In genomic region chr1:166350490-166350889, GRCh38 we compare ENCODE assay signal across 30 cellular contexts.
DNase-seq lines count a peak whose midpoint lies in the region; ATAC-seq, FAIRE-seq and TF ChIP-seq lines count a peak whose summit lies in the region.
"Had no signal": no experiment of that assay in that cellular context is flagged by ENCODE, and none has a peak within 500 bp of the region (broad histone marks: within the 10 kb centered on the region; RNA-seq: fewer than 3 reads in every experiment).

No MANE protein-coding gene starts in this region.

- no peak for ATAC-seq in GM19452 (IDR thresholded peaks at IDR 0.05; ENCODE audit: unreplicated experiment)
- ATAC-seq: HepG2; PC-3; right lobe of liver; stimulated activated naive CD8-positive, alpha-beta T cell treated with anti-CD3 and anti-CD28 coated beads, Interleukin-15, Interleukin-2, amounts not matched to agents 100 U/mL and 50 U/mL, for 24 hours; T-helper 17 cell; upper lobe of right lung had no signal

- H3K27ac Mint-ChIP-seq in glutamatergic neuron (ENCODE audit: unreplicated experiment): peak overlapping the region; percentile 28
- H3K27ac Mint-ChIP-seq: activated CD4-positive, alpha-beta memory T cell treated with anti-CD3 and anti-CD28 coated beads, Interleukin-2, amount 10 ng/mL, durations not matched to agents 7 days and 5 days; activated naive CD4-positive, alpha-beta T cell treated with anti-CD3 and anti-CD28 coated beads, Interleukin-2, amount 10 ng/mL, durations not matched to agents 7 days and 5 days; activated T-helper 1 cell treated with anti-CD3 and anti-CD28 coated beads, Interleukin-12 subunit alpha, Interleukin-12 subunit beta, Interleukin-2, Interleukin-4 antibody, amounts not matched to agents 30 ng/mL and 10 ng/mL and 1 ng/mL, durations not matched to agents 14 hours and 24 hours and 36 hours; progenitor cell of endocrine pancreas; T-helper 17 cell had no signal

- DNase-seq in A673 (ENCODE audit: low spot score) (peak; percentile 4), Ammon's horn (ENCODE audit: low spot score) (peak; percentile 7), NCI-H526 (lab: John Stamatoyannopoulos, UW) (peak; percentile 70 to 94), glutamatergic neuron (peak; percentile 86), HuH-7.5 (ENCODE audit: low spot score) (no peak), HTR-8/SVneo (ENCODE audit: insufficient read length, low spot score) (no peak)
- DNase-seq: activated CD4-positive, alpha-beta memory T cell treated with anti-CD3 and anti-CD28 coated beads, Interleukin-2, amount 10 ng/mL, durations not matched to agents 7 days and 5 days; activated CD8-positive, alpha-beta memory T cell treated with anti-CD3 and anti-CD28 coated beads, Interleukin-2, amount 50 U/mL, for 4 hours; activated naive CD4-positive, alpha-beta T cell treated with anti-CD3 and anti-CD28 coated beads, Interleukin-2, amount 10 ng/mL, durations not matched to agents 7 days and 5 days; amniotic stem cell; Calu3; dorsolateral prefrontal cortex; foreskin fibroblast; kidney; PC-3; right lobe of liver; spleen; stimulated activated CD4-positive, alpha-beta T cell treated with anti-CD3 and anti-CD28 coated beads, Interleukin-2, amount 100 ng/mL, for 24 hours; stimulated activated naive CD8-positive, alpha-beta T cell treated with anti-CD3 and anti-CD28 coated beads, Interleukin-15, Interleukin-2, amounts not matched to agents 100 U/mL and 50 U/mL, for 24 hours; T-helper 17 cell; upper lobe of right lung had no signal

- H3K27me3 Mint-ChIP-seq in glutamatergic neuron (ENCODE audit: unreplicated experiment): no peaks in the 10 kb centered on the region
- H3K27me3 Mint-ChIP-seq: activated CD4-positive, alpha-beta memory T cell treated with anti-CD3 and anti-CD28 coated beads, Interleukin-2, amount 10 ng/mL, durations not matched to agents 7 days and 5 days; activated naive CD4-positive, alpha-beta T cell treated with anti-CD3 and anti-CD28 coated beads, Interleukin-2, amount 10 ng/mL, durations not matched to agents 7 days and 5 days; progenitor cell of endocrine pancreas had no signal

- H3K27ac ChIP-seq in A673 (ENCODE audit: low read depth, low read length, poor library complexity, severe bottlenecking): no peak overlapping the region
- H3K27ac ChIP-seq: dorsolateral prefrontal cortex, esophagus muscularis mucosa, neutrophil, right lobe of liver, SK-N-MC, spleen, upper lobe of right lung had no signal

- peaks cover 5% of the 10 kb centered on the region for H3K36me3 Mint-ChIP-seq in glutamatergic neuron (ENCODE audit: unreplicated experiment)
- H3K36me3 Mint-ChIP-seq: activated naive CD4-positive, alpha-beta T cell treated with anti-CD3 and anti-CD28 coated beads, Interleukin-2, amount 10 ng/mL, durations not matched to agents 7 days and 5 days; CD14-positive monocyte had no signal

- intact Hi-C loops in A673 (cut with micrococcal nuclease; ENCODE audit: unreplicated experiment): no loop called here

- H3K27me3 ChIP-seq in A673 (replicated peaks; ENCODE audit: insufficient read depth, low read depth, low read length, poor library complexity): no peaks in the 10 kb centered on the region
- H3K27me3 ChIP-seq: esophagus muscularis mucosa, neutrophil, right lobe of liver, spleen, upper lobe of right lung had no signal

- H3K4me1 ChIP-seq in A673 (ENCODE audit: insufficient read depth, low read length, poor library complexity, severe bottlenecking): no peaks in the 10 kb centered on the region
- H3K4me1 ChIP-seq: esophagus muscularis mucosa, spleen, upper lobe of right lung had no signal

- CTCF ChIA-PET in A673 (lab: Charles Lee): no interaction called here

- no TSS peak for BruUV-seq in A673 (replicated peaks; lab: Mats Ljungman, UMichigan)

- H3K9me3 ChIP-seq in A673 (ENCODE audit: low read depth, low read length, poor library complexity, severe bottlenecking): peaks cover 3% of the 10 kb centered on the region
- H3K9me3 ChIP-seq: neutrophil, right lobe of liver, upper lobe of right lung had no signal

- H3K9me3 Mint-ChIP-seq in glutamatergic neuron (ENCODE audit: unreplicated experiment): peaks cover 5% of the 10 kb centered on the region
- H3K9me3 Mint-ChIP-seq: activated CD4-positive, alpha-beta memory T cell treated with anti-CD3 and anti-CD28 coated beads, Interleukin-2, amount 10 ng/mL, durations not matched to agents 7 days and 5 days had no signal

- peaks cover 39% of the 10 kb centered on the region for H3K4me1 Mint-ChIP-seq in glutamatergic neuron (ENCODE audit: low read depth, unreplicated experiment)
- H3K4me1 Mint-ChIP-seq: activated CD4-positive, alpha-beta memory T cell treated with anti-CD3 and anti-CD28 coated beads, Interleukin-2, amount 10 ng/mL, durations not matched to agents 7 days and 5 days; activated naive CD4-positive, alpha-beta T cell treated with anti-CD3 and anti-CD28 coated beads, Interleukin-2, amount 10 ng/mL, durations not matched to agents 7 days and 5 days; CD14-positive monocyte; T-helper 17 cell had no signal

- TF ChIP-seq CTCF in A673 (conservative IDR thresholded peaks at IDR 0.05; ENCODE audit: low read depth, low read length): no peak
- TF ChIP-seq CTCF in glutamatergic neuron (IDR thresholded peaks at IDR 0.05; ENCODE audit: partially characterized antibody, unreplicated experiment): no peak

- H3K4me3 ChIP-seq in A673 (ENCODE audit: low read depth, low read length, poor library complexity, severe bottlenecking): no peak overlapping the region
- H3K4me3 ChIP-seq: dorsolateral prefrontal cortex, esophagus muscularis mucosa, right lobe of liver, SK-N-MC, spleen, upper lobe of right lung had no signal

- no peaks in the 10 kb centered on the region for H3K36me3 ChIP-seq in A673 (ENCODE audit: insufficient read depth, low read length, poor library complexity, severe bottlenecking)
- H3K36me3 ChIP-seq: esophagus muscularis mucosa, neutrophil, right lobe of liver, spleen, upper lobe of right lung had no signal

- no peak overlapping the region for H3K4me3 Mint-ChIP-seq in glutamatergic neuron (ENCODE audit: unreplicated experiment)
- H3K4me3 Mint-ChIP-seq: activated CD4-positive, alpha-beta memory T cell treated with anti-CD3 and anti-CD28 coated beads, Interleukin-2, amount 10 ng/mL, durations not matched to agents 7 days and 5 days; activated naive CD4-positive, alpha-beta T cell treated with anti-CD3 and anti-CD28 coated beads, Interleukin-2, amount 10 ng/mL, durations not matched to agents 7 days and 5 days; activated T-helper 1 cell treated with anti-CD3 and anti-CD28 coated beads, Interleukin-12 subunit alpha, Interleukin-12 subunit beta, Interleukin-2, Interleukin-4 antibody, amounts not matched to agents 30 ng/mL and 10 ng/mL and 1 ng/mL, durations not matched to agents 14 hours and 24 hours and 36 hours; CD14-positive monocyte; T-helper 17 cell had no signal

- POLR2A ChIA-PET in A673 (lab: Charles Lee; ENCODE audit: low non-redundant PET): no interaction called here

- FAIRE-seq in HTR-8/SVneo (lab: Jason Lieb, UNC): no peak
- FAIRE-seq: endometrium, HepG2, kidney had no signal

Comparison
In these comparisons a context has a peak if more than half of its experiments do, and no peak if none do; other contexts are left out.
1. DNase-seq: peak in A673 (single experiment), Ammon's horn (single experiment), NCI-H526 (2 of 2) and glutamatergic neuron (single experiment); none in HuH-7.5 (single experiment) and HTR-8/SVneo (single experiment).